11 cellular contexts compared by ENCODE assay signal in genomic region chrX:11629593-11630211, GRCh38. TPM values are rescaled to one million over a fixed set of nuclear protein-coding genes. Genes with fewer than 3 reads are reported as not detected.
A peak's percentile ranks its signal among the peaks of the same experiment; 100 is the strongest.
DNase-seq lines count a peak whose midpoint lies in the region; ATAC-seq and TF ChIP-seq lines count a peak whose summit lies in the region.
"Had no signal": no experiment of that assay in that cellular context is flagged by ENCODE, and none has a peak within 500 bp of the region (broad histone marks: within the 10 kb centered on the region; RNA-seq: fewer than 3 reads in every experiment).

No MANE protein-coding gene starts in this region.

- H3K9me3 ChIP-seq in PC-3 (ENCODE audit: low read length) (0 out of 2 replicates have a peak, but pooled peaks cover 5% of the 10 kb centered on the region), prostate gland (no peaks in the 10 kb centered on the region), spleen (peaks cover 0 to 30% (median 15%) of the 10 kb centered on the region in 8 donors)

- no peak overlapping the region for H3K4me2 ChIP-seq in PC-3 (ENCODE audit: low read length)

- no peaks in the 10 kb centered on the region for H3K36me3 Mint-ChIP-seq in natural killer cell treated with Interleukin-12 subunit alpha and Interleukin-12 subunit beta and Interleukin-15 and Interleukin-18, amount 100 ng/mL, for 72 hours
- H3K36me3 Mint-ChIP-seq: CD4-positive, alpha-beta memory T cell had no signal

- H3K27me3 ChIP-seq in PC-3 (ENCODE audit: low read length) (no peaks in the 10 kb centered on the region), prostate gland (replicated peaks; ENCODE audit: insufficient read depth) (no peaks in the 10 kb centered on the region), spleen (replicated peaks in 1 of 7) (peaks cover 0 to 6% (median 0%) of the 10 kb centered on the region in 7 donors)

- no peak overlapping the region for H3K4me3 ChIP-seq in AG10803 (ENCODE audit: low read length)
- H3K4me3 ChIP-seq in PC-3 (ENCODE audit: low read length) = no peak overlapping the region
- H3K4me3 ChIP-seq in prostate gland = no peak overlapping the region
- H3K4me3 ChIP-seq in spleen = no peak overlapping the region

- 17% methylated on average over 4 of the region's 4 CpGs for WGBS in prostate gland
- WGBS in spleen, 5 donors = 29 to 38% (median 33%) methylated on average over 4 of the region's 4 CpGs

- H3K9me2 ChIP-seq in PC-3 (replicated peaks; ENCODE audit: low read length) = no peaks in the 10 kb centered on the region

- H3K9ac ChIP-seq in PC-3 (ENCODE audit: low read length) = no peak overlapping the region

- no peaks in the 10 kb centered on the region for H3K4me1 ChIP-seq in PC-3 (ENCODE audit: insufficient read depth, low read length)
- no peaks in the 10 kb centered on the region for H3K4me1 ChIP-seq in prostate gland (replicated peaks)
- no peaks in the 10 kb centered on the region for H3K4me1 ChIP-seq in spleen

- intact Hi-C loops in PC-3 (cut with micrococcal nuclease) (no loop called here), left ventricle myocardium superior (cut with micrococcal nuclease) (no loop called here), prostate gland (cut with DNase I) (loop anchor here (5.0 kb wide), 1 partner anchor 38 kb away; the partner anchor contains the start of gene ARHGAP6), spleen (cut with DNase I; ENCODE audit: low total_unique reads) (no loop called here)

- H3K4me1 Mint-ChIP-seq in natural killer cell treated with Interleukin-12 subunit alpha and Interleukin-12 subunit beta and Interleukin-15 and Interleukin-18, amount 100 ng/mL, for 72 hours (ENCODE audit: low read depth in 2 of 2) = no peaks in the 10 kb centered on the region
- H3K4me1 Mint-ChIP-seq: CD4-positive, alpha-beta memory T cell had no signal

- H3K36me3 ChIP-seq in PC-3 (ENCODE audit: low read depth, low read length) (no peaks in the 10 kb centered on the region), prostate gland (no peaks in the 10 kb centered on the region), spleen (no peaks in the 10 kb centered on the region)

- BruUV-seq in PC-3 (replicated peaks; lab: Mats Ljungman, UMichigan) = no TSS peak

- POLR2A ChIA-PET in PC-3 (lab: Charles Lee; ENCODE audit: unreplicated experiment) = no interaction called here

- peaks cover 5% of the 10 kb centered on the region for H3K9me3 Mint-ChIP-seq in natural killer cell treated with Interleukin-12 subunit alpha and Interleukin-12 subunit beta and Interleukin-15 and Interleukin-18, amount 100 ng/mL, for 72 hours
- H3K9me3 Mint-ChIP-seq: dendritic cell treated with granulocyte-macrophage colony-stimulating factor and Interleukin-4, amounts not matched to agents 40 ng/mL and 50 ng/mL, for 4 days had no signal

- no peaks in the 10 kb centered on the region for H3F3A ChIP-seq in PC-3 (ENCODE audit: low read length, unreplicated experiment)

- peak; percentile 67 for ATAC-seq in GM21619 (IDR thresholded peaks at IDR 0.05; ENCODE audit: unreplicated experiment)
- peak; percentile 68 for ATAC-seq in PC-3
- peak; percentile 93 for ATAC-seq in left ventricle myocardium superior
- ATAC-seq in natural killer cell treated with Interleukin-12 subunit alpha and Interleukin-12 subunit beta and Interleukin-15 and Interleukin-18, amount 100 ng/mL, for 72 hours = no peak
- no peak for ATAC-seq in HG03280 (IDR thresholded peaks at IDR 0.05; ENCODE audit: unreplicated experiment)
- ATAC-seq: HCT116 had no signal

- H3K27me3 Mint-ChIP-seq in natural killer cell treated with Interleukin-12 subunit alpha and Interleukin-12 subunit beta and Interleukin-15 and Interleukin-18, amount 100 ng/mL, for 72 hours = peaks cover 6 to 20% of the 10 kb centered on the region in 2 donors
- H3K27me3 Mint-ChIP-seq: dendritic cell treated with granulocyte-macrophage colony-stimulating factor and Interleukin-4, amounts not matched to agents 40 ng/mL and 50 ng/mL, for 4 days had no signal

- no peaks in the 10 kb centered on the region for H4K20me1 ChIP-seq in PC-3 (ENCODE audit: low read length)

- H3K27ac ChIP-seq in PC-3 (ENCODE audit: low read length) = no peak overlapping the region
- H3K27ac ChIP-seq in prostate gland = no peak overlapping the region
- H3K27ac ChIP-seq in spleen = no peak overlapping the region

- TF ChIP-seq POLR2A in prostate gland (IDR thresholded peaks at IDR 0.05) (no peak), spleen (IDR thresholded peaks at IDR 0.05) (no peak)

- H3K4me3 Mint-ChIP-seq in natural killer cell treated with Interleukin-12 subunit alpha and Interleukin-12 subunit beta and Interleukin-15 and Interleukin-18, amount 100 ng/mL, for 72 hours = no peak overlapping the region
- H3K4me3 Mint-ChIP-seq: CD4-positive, alpha-beta memory T cell; dendritic cell treated with granulocyte-macrophage colony-stimulating factor and Interleukin-4, amounts not matched to agents 40 ng/mL and 50 ng/mL, for 4 days had no signal

- DNase-seq in AG10803 (ENCODE audit: low read depth) (peak; percentile 62), PC-3 (peak; percentile 33), left ventricle myocardium superior (peak; percentile 23), prostate gland (ENCODE audit: low spot score) (no peak), spleen (no peak)
- no peak for DNase-seq in natural killer cell treated with Interleukin-12 subunit alpha and Interleukin-12 subunit beta and Interleukin-15 and Interleukin-18, amount 100 ng/mL, for 72 hours (ENCODE audit: low spot score)
- DNase-seq: CD4-positive, alpha-beta memory T cell had no signal

- TF ChIP-seq CTCF in AG10803 (conservative IDR thresholded peaks at IDR 0.05; ENCODE audit: low read length) = no peak
- no peak for TF ChIP-seq CTCF in PC-3 (conservative IDR thresholded peaks at IDR 0.05; ENCODE audit: low read depth, low read length)
- TF ChIP-seq CTCF in prostate gland (IDR thresholded peaks at IDR 0.05) = no peak
- TF ChIP-seq CTCF in spleen (IDR thresholded peaks at IDR 0.05 in 8 of 11, conservative IDR thresholded peaks at IDR 0.05 in 3 of 11) = no peak

- H3K27ac Mint-ChIP-seq in natural killer cell treated with Interleukin-12 subunit alpha and Interleukin-12 subunit beta and Interleukin-15 and Interleukin-18, amount 100 ng/mL, for 72 hours = no peak overlapping the region
- H3K27ac Mint-ChIP-seq: CD4-positive, alpha-beta memory T cell; dendritic cell treated with granulocyte-macrophage colony-stimulating factor and Interleukin-4, amounts not matched to agents 40 ng/mL and 50 ng/mL, for 4 days had no signal

- no peaks in the 10 kb centered on the region for H3K79me2 ChIP-seq in PC-3 (ENCODE audit: low read length)

- no peak overlapping the region for H2AFZ ChIP-seq in PC-3 (ENCODE audit: low read length)

- CTCF ChIA-PET in PC-3 (lab: Charles Lee) = no interaction called here

RNA-seq across cellular contexts. Expression of gene ARHGAP6, which starts 36.0 kb away (rescaled TPM):
- total RNA-seq in PC-3 (2014; rRNA removed) (2.1 and 2.8 TPM in 2 replicates), left ventricle myocardium superior (2.8 TPM), prostate gland (10 to 100 TPM; 72.6 to 73.7 TPM), spleen (10 to 100 TPM; 10.8 to 20.8 (median 14.9) TPM)
- under 1 TPM; 0.07 to 0.14 TPM for total RNA-seq in natural killer cell treated with Interleukin-12 subunit alpha and Interleukin-12 subunit beta and Interleukin-15 and Interleukin-18, amount 100 ng/mL, for 72 hours
- polyA plus RNA-seq in spleen = 1 to 10 TPM; 2.0 to 3.3 (median 2.7) TPM
- total RNA-seq: CD4-positive, alpha-beta memory T cell had no signal
- polyA plus RNA-seq: CD4-positive, alpha-beta memory T cell had no signal

Comparison
In these comparisons a context has a peak if more than half of its experiments do, and no peak if none do; other contexts are left out.
1. DNase-seq: peak in AG10803 (single experiment), PC-3 (single experiment) and left ventricle myocardium superior (single experiment); none in natural killer cell treated with Interleukin-12 subunit alpha and Interleukin-12 subunit beta and Interleukin-15 and Interleukin-18, amount 100 ng/mL, for 72 hours (single experiment), prostate gland (single experiment) and spleen (single experiment).
2. ATAC-seq: peak in GM21619 (single experiment), PC-3 (single experiment) and left ventricle myocardium superior (single experiment); none in natural killer cell treated with Interleukin-12 subunit alpha and Interleukin-12 subunit beta and Interleukin-15 and Interleukin-18, amount 100 ng/mL, for 72 hours (0 of 2) and HG03280 (single experiment).